In genomic region chr9:72828281-72828731, GRCh38 we compare ENCODE assay signal across 14 cellular contexts.
A peak's percentile ranks its signal among the peaks of the same experiment; 100 is the strongest.
DNase-seq lines count a peak whose midpoint lies in the region; ATAC-seq, FAIRE-seq and TF ChIP-seq lines count a peak whose summit lies in the region.
"Had no signal": no experiment of that assay in that cellular context is flagged by ENCODE, and none has a peak within 500 bp of the region (broad histone marks: within the 10 kb centered on the region; RNA-seq: fewer than 3 reads in every experiment).

No MANE protein-coding gene starts in this region.

- FAIRE-seq in astrocyte (lab: Jason Lieb, UNC) = no peak
- FAIRE-seq: frontal cortex had no signal

- WGBS in upper lobe of left lung, 2 donors = 5 to 32% methylated on average over 1 of the region's 1 CpG

- TF ChIP-seq POLR2A in upper lobe of left lung (IDR thresholded peaks at IDR 0.05) = no peak

- peak in 1 of 4 donors; percentile 86 for TF ChIP-seq EP300 in upper lobe of left lung (IDR thresholded peaks at IDR 0.05)

- H3K36me3 Mint-ChIP-seq in astrocyte (ENCODE audit: low read depth, unreplicated experiment) = no peaks in the 10 kb centered on the region
- H3K36me3 Mint-ChIP-seq: stimulated activated naive B cell treated with anti-CD40 and anti-IgM and Interleukin-4, amounts not matched to agents 10 μg/mL and 1 μg/mL and 100 μg/mL, for 72 hours had no signal

- H2AFZ ChIP-seq in astrocyte (ENCODE audit: low read depth, low read length) = no peak overlapping the region

- H3K27me3 Mint-ChIP-seq in astrocyte (ENCODE audit: low read depth, unreplicated experiment) = no peaks in the 10 kb centered on the region

- no peaks in the 10 kb centered on the region for H3K9me3 Mint-ChIP-seq in astrocyte (ENCODE audit: unreplicated experiment)
- H3K9me3 Mint-ChIP-seq: stimulated activated naive B cell treated with anti-CD40 and anti-IgM and Interleukin-4, amounts not matched to agents 10 μg/mL and 1 μg/mL and 100 μg/mL, for 72 hours had no signal

- H3K27me3 ChIP-seq in astrocyte (ENCODE audit: insufficient read depth, low read length) (peaks cover 3% of the 10 kb centered on the region), kidney epithelial cell (ENCODE audit: control insufficient read depth, insufficient read depth, low read length) (no peaks in the 10 kb centered on the region), upper lobe of left lung (no peaks in the 10 kb centered on the region)
- H3K27me3 ChIP-seq: SJSA1 had no signal

- TF ChIP-seq CTCF in astrocyte (IDR thresholded peaks at IDR 0.05; ENCODE audit: insufficient read depth, low read depth, low read length) (no peak), kidney epithelial cell (IDR thresholded peaks at IDR 0.05; ENCODE audit: insufficient read depth, low read length, poor library complexity, severe bottlenecking) (no peak), upper lobe of left lung (IDR thresholded peaks at IDR 0.05) (no peak)

- peak; percentile 47 to 74 for ATAC-seq in upper lobe of left lung (ENCODE audit: low FRiP score in 2 of 2)
- ATAC-seq: stimulated activated naive B cell treated with anti-CD40 and anti-IgM and Interleukin-4, amounts not matched to agents 10 μg/mL and 1 μg/mL and 100 μg/mL, for 72 hours had no signal

- H3K4me1 Mint-ChIP-seq in astrocyte (ENCODE audit: low read depth, unreplicated experiment) = peaks cover 5% of the 10 kb centered on the region
- H3K4me1 Mint-ChIP-seq: stimulated activated naive B cell treated with anti-CD40 and anti-IgM and Interleukin-4, amounts not matched to agents 10 μg/mL and 1 μg/mL and 100 μg/mL, for 72 hours had no signal

- H3K4me3 Mint-ChIP-seq in astrocyte (ENCODE audit: unreplicated experiment) = no peak overlapping the region
- H3K4me3 Mint-ChIP-seq: stimulated activated naive B cell treated with anti-CD40 and anti-IgM and Interleukin-4, amounts not matched to agents 10 μg/mL and 1 μg/mL and 100 μg/mL, for 72 hours had no signal

- no peak overlapping the region for H3K27ac Mint-ChIP-seq in astrocyte (ENCODE audit: unreplicated experiment)
- H3K27ac Mint-ChIP-seq: stimulated activated naive B cell treated with anti-CD40 and anti-IgM and Interleukin-4, amounts not matched to agents 10 μg/mL and 1 μg/mL and 100 μg/mL, for 72 hours had no signal

- H3K27ac ChIP-seq in astrocyte (ENCODE audit: low read depth, low read length) (peak overlapping the region; percentile 12), upper lobe of left lung (peak overlapping the region; percentile 18 to 60 (median 50))
- H3K27ac ChIP-seq: SJSA1 had no signal

- H4K20me1 ChIP-seq in astrocyte (ENCODE audit: insufficient read depth, low read length) = no peaks in the 10 kb centered on the region

- H3K9ac ChIP-seq in astrocyte (ENCODE audit: low read length) = no peak overlapping the region

- peak; percentile 70 for DNase-seq in HT1080 (ENCODE audit: low read depth)
- DNase-seq in astrocyte (ENCODE audit: low read depth) = peak; percentile 77
- peak; percentile 42 for DNase-seq in kidney epithelial cell (ENCODE audit: low read depth)
- no peak for DNase-seq in upper lobe of left lung
- DNase-seq in activated CD4-positive, alpha-beta T cell treated with anti-CD3 and anti-CD28 coated beads for 48 hours = no peak
- DNase-seq in NK-92 treated with Interleukin-12 subunit alpha and Interleukin-12 subunit beta, amount 100 ng/mL, for 24 hours (lab: John Stamatoyannopoulos, UW) = no peak
- no peak for DNase-seq in activated naive CD4-positive, alpha-beta T cell (lab: John Stamatoyannopoulos, UW)
- DNase-seq: activated CD4-positive, CD25-positive, alpha-beta regulatory T cell treated with anti-CD3 and anti-CD28 coated beads, Interleukin-2, amount 50 U/mL, for 72 hours; DMS79 treated with DMSO at 0.1 percent for 48 hours; left cardiac atrium; NCI-H345; stimulated activated naive B cell treated with anti-CD40 and anti-IgM and Interleukin-4, amounts not matched to agents 10 μg/mL and 1 μg/mL and 100 μg/mL, for 72 hours had no signal

- peak overlapping the region; percentile 16 for H3K4me2 ChIP-seq in astrocyte (ENCODE audit: low read length)

- no peaks in the 10 kb centered on the region for H3K36me3 ChIP-seq in astrocyte (ENCODE audit: insufficient read depth, low read length)
- no peaks in the 10 kb centered on the region for H3K36me3 ChIP-seq in kidney epithelial cell (ENCODE audit: control insufficient read depth, insufficient read depth, low read length)
- H3K36me3 ChIP-seq in upper lobe of left lung = no peaks in the 10 kb centered on the region
- H3K36me3 ChIP-seq: SJSA1 had no signal

- H3K4me3 ChIP-seq in astrocyte (ENCODE audit: insufficient read depth, low read depth, low read length) (no peak overlapping the region), kidney epithelial cell (ENCODE audit: low read depth, low read length) (no peak overlapping the region), upper lobe of left lung (no peak overlapping the region)
- H3K4me3 ChIP-seq: SJSA1 had no signal

- no peaks in the 10 kb centered on the region for H3K79me2 ChIP-seq in astrocyte (ENCODE audit: insufficient read depth, low read length)

- H3K9me3 ChIP-seq in astrocyte (ENCODE audit: insufficient read depth, low read depth, low read length) = no peaks in the 10 kb centered on the region
- H3K9me3 ChIP-seq in upper lobe of left lung = no peaks in the 10 kb centered on the region
- H3K9me3 ChIP-seq: SJSA1 had no signal

- H3K4me1 ChIP-seq in astrocyte (ENCODE audit: insufficient read depth, low read length) (peaks cover 8% of the 10 kb centered on the region), upper lobe of left lung (peaks cover 0 to 7% (median 2%) of the 10 kb centered on the region in 4 donors)

Comparison
In these comparisons a context has a peak if more than half of its experiments do, and no peak if none do; other contexts are left out.
1. DNase-seq: peak in HT1080 (single experiment), astrocyte (single experiment) and kidney epithelial cell (single experiment); none in upper lobe of left lung (0 of 2), activated CD4-positive, alpha-beta T cell treated with anti-CD3 and anti-CD28 coated beads for 48 hours (single experiment), NK-92 treated with Interleukin-12 subunit alpha and Interleukin-12 subunit beta, amount 100 ng/mL, for 24 hours (single experiment) and activated naive CD4-positive, alpha-beta T cell (0 of 4).